Comparison of ENCODE assay signal across 25 cellular contexts in genomic region chr20:14495066-14495465, GRCh38.
"Had no signal": no experiment of that assay in that cellular context is flagged by ENCODE, and none has a peak within 500 bp of the region (broad histone marks: within the 10 kb centered on the region; RNA-seq: fewer than 3 reads in every experiment).

No MANE protein-coding gene starts in this region.

- H3K27me3 Mint-ChIP-seq: effector memory CD8-positive, alpha-beta T cell; naive B cell; natural killer cell treated with Interleukin-12 subunit alpha and Interleukin-12 subunit beta and Interleukin-15 and Interleukin-18, amount 100 ng/mL, for 72 hours; stimulated activated naive CD8-positive, alpha-beta T cell treated with anti-CD3 and anti-CD28 coated beads, Interleukin-15, amount 100 ng/mL, for 72 hours had no signal

- H3K4me1 ChIP-seq: right lobe of liver, suprapubic skin, transverse colon, vagina had no signal

- H3K36me3 ChIP-seq: esophagus muscularis mucosa, neutrophil, right lobe of liver, suprapubic skin, transverse colon, vagina had no signal

- H3K27me3 ChIP-seq: esophagus muscularis mucosa, neutrophil, right lobe of liver, suprapubic skin, transverse colon, vagina had no signal

- H3K4me3 ChIP-seq: esophagus muscularis mucosa, lung, right lobe of liver, smooth muscle cell, suprapubic skin, transverse colon, vagina had no signal

- H3K9me3 Mint-ChIP-seq: neural crest cell had no signal

- H3K9me3 ChIP-seq: esophagus muscularis mucosa, neutrophil, right lobe of liver, suprapubic skin, transverse colon, vagina had no signal

- H3K27ac Mint-ChIP-seq: effector memory CD8-positive, alpha-beta T cell; immature natural killer cell; memory B cell; naive B cell; natural killer cell treated with Interleukin-12 subunit alpha and Interleukin-12 subunit beta and Interleukin-15 and Interleukin-18, amount 100 ng/mL, for 72 hours; progenitor cell of endocrine pancreas; stimulated activated naive CD8-positive, alpha-beta T cell treated with anti-CD3 and anti-CD28 coated beads, Interleukin-15, amount 100 ng/mL, for 72 hours had no signal

- H3K36me3 Mint-ChIP-seq: immature natural killer cell, memory B cell, naive B cell had no signal

- H3K27ac ChIP-seq: esophagus muscularis mucosa, neutrophil, parathyroid adenoma, right lobe of liver, suprapubic skin, transverse colon, vagina had no signal

- DNase-seq: cortex of kidney; effector memory CD8-positive, alpha-beta T cell; hypothalamus; immature natural killer cell; islet precursor cell; naive B cell; right lobe of liver; stimulated activated CD4-positive, alpha-beta T cell treated with anti-CD3 and anti-CD28 coated beads, Interleukin-12 subunit alpha, Interleukin-12 subunit beta, amount 100 ng/mL, for 4 hours; stimulated activated CD4-positive, alpha-beta T cell treated with anti-CD3 and anti-CD28 coated beads, Interleukin-1b, Interleukin-23, amount 100 ng/mL, for 48 hours; stimulated activated CD4-positive, alpha-beta T cell treated with anti-CD3 and anti-CD28 coated beads, Interleukin-4, amount 100 ng/mL, for 1 hour; stimulated activated CD8-positive, alpha-beta memory T cell treated with anti-CD3 and anti-CD28 coated beads, Interleukin-4, amount 100 ng/mL, for 48 hours; stimulated activated naive CD4-positive, alpha-beta T cell; stimulated activated naive CD8-positive, alpha-beta T cell treated with anti-CD3 and anti-CD28 coated beads, Interleukin-15, amount 100 ng/mL, for 72 hours; transverse colon had no signal

- H3K4me3 Mint-ChIP-seq: effector memory CD8-positive, alpha-beta T cell; immature natural killer cell; memory B cell; naive B cell; natural killer cell treated with Interleukin-12 subunit alpha and Interleukin-12 subunit beta and Interleukin-15 and Interleukin-18, amount 100 ng/mL, for 72 hours; neural crest cell; stimulated activated naive CD8-positive, alpha-beta T cell treated with anti-CD3 and anti-CD28 coated beads, Interleukin-15, amount 100 ng/mL, for 72 hours had no signal

- H3K4me1 Mint-ChIP-seq: immature natural killer cell; memory B cell; naive B cell; stimulated activated naive CD8-positive, alpha-beta T cell treated with anti-CD3 and anti-CD28 coated beads, Interleukin-15, amount 100 ng/mL, for 72 hours had no signal
